In the genomic region with DNA sequence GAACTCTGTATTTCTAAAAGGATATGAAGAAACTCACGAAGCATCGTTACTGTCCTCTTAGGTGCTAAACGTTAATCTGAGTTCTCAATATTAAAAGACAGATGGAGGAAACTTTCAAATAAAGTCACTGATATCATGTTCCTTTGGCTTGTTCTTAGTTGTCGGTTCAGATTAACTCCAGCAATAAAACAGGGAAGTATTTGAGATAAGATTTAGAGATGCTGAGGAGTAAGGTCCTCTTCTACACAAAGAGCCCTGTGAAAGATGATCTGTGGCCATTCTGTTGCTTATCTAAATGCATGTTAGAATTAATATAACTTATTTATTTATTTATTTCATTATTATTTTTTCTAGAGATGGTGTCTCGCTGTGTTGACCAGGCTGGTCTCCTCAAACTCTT, we compare ENCODE assay signal across 21 cellular contexts. TPM values are rescaled to one million over a fixed set of nuclear protein-coding genes. Genes with fewer than 3 reads are reported as not detected.
DNase-seq lines count a peak whose midpoint lies in the region; ATAC-seq, FAIRE-seq and TF ChIP-seq lines count a peak whose summit lies in the region.
"Had no signal": no experiment of that assay in that cellular context is flagged by ENCODE, and none has a peak within 500 bp of the region (broad histone marks: within the 10 kb centered on the region; RNA-seq: fewer than 3 reads in every experiment).

No MANE protein-coding gene starts in this region.

- peaks cover 97% of the 10 kb centered on the region for H3K79me2 ChIP-seq in SU-DHL-6 (ENCODE audit: insufficient read depth, low read length)

- H3K4me2 ChIP-seq in SU-DHL-6 (ENCODE audit: low read depth, low read length, poor library complexity, severe bottlenecking): peak overlapping the region; percentile 68
- H3K4me2 ChIP-seq: GM23338 had no signal

- TF ChIP-seq CTCF in left ventricle myocardium inferior (IDR thresholded peaks at IDR 0.05; ENCODE audit: borderline replicate concordance): no peak
- no peak for TF ChIP-seq CTCF in heart left ventricle (IDR thresholded peaks at IDR 0.05)
- TF ChIP-seq CTCF in SU-DHL-6 (IDR thresholded peaks at IDR 0.05; ENCODE audit: insufficient read depth, low read length, poor library complexity, severe bottlenecking): no peak

- no peak overlapping the region for H2AFZ ChIP-seq in SU-DHL-6 (ENCODE audit: low read depth, low read length, severe bottlenecking)
- H2AFZ ChIP-seq: GM23338 had no signal

- TF ChIP-seq POLR2A in heart left ventricle (IDR thresholded peaks at IDR 0.05) (no peak), GM12892 (IDR thresholded peaks at IDR 0.05; ENCODE audit: low read depth, low read length) (no peak)

- ATAC-seq in heart left ventricle: no peak
- ATAC-seq: CD8-positive, alpha-beta T cell; GM23338; HCT116; HepG2 had no signal

- H3K4me1 ChIP-seq in left ventricle myocardium inferior (peaks cover 92% of the 10 kb centered on the region), heart left ventricle (peaks cover 0 to 86% (median 64%) of the 10 kb centered on the region in 12 donors), small intestine (ENCODE audit: control insufficient read depth in 2 of 2, insufficient read depth in 1 of 2, low read depth in 1 of 2, low read length in 1 of 2) (peaks cover 11 to 21% of the 10 kb centered on the region in 2 donors)

- peaks cover 21% of the 10 kb centered on the region; the same call in 1 of the 2 replicates for H4K20me1 ChIP-seq in SU-DHL-6 (ENCODE audit: low read depth, low read length)

- no peaks in the 10 kb centered on the region for H3K27me3 Mint-ChIP-seq in activated T-helper 2 cell treated with anti-CD3 and anti-CD28 coated beads, Interferon-gamma antibody, Interleukin-2, Interleukin-4, amounts not matched to agents 10 μg/mL and 5 μg/mL and 100 μg/mL, durations not matched to agents 14 hours and 24 hours and 36 hours (ENCODE audit: low read depth)
- H3K27me3 Mint-ChIP-seq: IgD-negative memory B cell had no signal

- DNase-seq in left ventricle myocardium inferior (no peak), heart left ventricle (no peak), GM12892 (ENCODE audit: insufficient read length) (no peak), small intestine (peak; percentile 70), DMS53 treated with DMSO at 0.1 percent for 48 hours (lab: John Stamatoyannopoulos, UW; ENCODE audit: unreplicated experiment) (no peak), NCI-H1694 (lab: John Stamatoyannopoulos, UW) (no peak)
- no peak for DNase-seq in activated T-helper 2 cell treated with anti-CD3 and anti-CD28 coated beads, Interferon-gamma antibody, Interleukin-2, Interleukin-4, amounts not matched to agents 10 μg/mL and 5 μg/mL and 100 μg/mL, durations not matched to agents 14 hours and 24 hours and 36 hours (ENCODE audit: low spot score)
- DNase-seq: ACHN; Calu3; CD8-positive, alpha-beta T cell; DMS79; GDM1; KBM-7 had no signal

- H3K9me2 ChIP-seq in SU-DHL-6 (replicated peaks; ENCODE audit: insufficient read depth, low read length): no peaks in the 10 kb centered on the region

- no peaks in the 10 kb centered on the region for H3K9me3 Mint-ChIP-seq in activated T-helper 2 cell treated with anti-CD3 and anti-CD28 coated beads, Interferon-gamma antibody, Interleukin-2, Interleukin-4, amounts not matched to agents 10 μg/mL and 5 μg/mL and 100 μg/mL, durations not matched to agents 14 hours and 24 hours and 36 hours
- H3K9me3 Mint-ChIP-seq: CD8-positive, alpha-beta T cell; GM23338; IgD-negative memory B cell had no signal

- 65 to 71% (median 68%) methylated on average over 5 of the region's 5 CpGs for whole genome bisulfite sequencing in heart left ventricle, 4 donors
- WGBS in small intestine, 3 donors: 26 to 70% (median 37%) methylated on average over 5 of the region's 5 CpGs

- H3K36me3 ChIP-seq in left ventricle myocardium inferior (no peaks in the 10 kb centered on the region), heart left ventricle (peaks cover 0 to 5% (median 0%) of the 10 kb centered on the region in 9 donors), SU-DHL-6 (ENCODE audit: low read length) (no peaks in the 10 kb centered on the region), small intestine (ENCODE audit: control insufficient read depth in 2 of 2, insufficient read depth in 2 of 2, low read length in 2 of 2) (no peaks in the 10 kb centered on the region)

- FAIRE-seq in GM12892 (lab: Jason Lieb, UNC) (peak; percentile 24), small intestine (lab: Jason Lieb, UNC) (no peak)
- FAIRE-seq: A204.1, H54, HepG2 had no signal

- peaks cover 77% of the 10 kb centered on the region for H3F3A ChIP-seq in SU-DHL-6 (ENCODE audit: insufficient read depth)

- peaks cover 37% of the 10 kb centered on the region for H3K4me1 Mint-ChIP-seq in activated T-helper 2 cell treated with anti-CD3 and anti-CD28 coated beads, Interferon-gamma antibody, Interleukin-2, Interleukin-4, amounts not matched to agents 10 μg/mL and 5 μg/mL and 100 μg/mL, durations not matched to agents 14 hours and 24 hours and 36 hours (ENCODE audit: low read depth)

- H3K36me3 Mint-ChIP-seq in activated T-helper 2 cell treated with anti-CD3 and anti-CD28 coated beads, Interferon-gamma antibody, Interleukin-2, Interleukin-4, amounts not matched to agents 10 μg/mL and 5 μg/mL and 100 μg/mL, durations not matched to agents 14 hours and 24 hours and 36 hours (ENCODE audit: low read depth): no peaks in the 10 kb centered on the region
- H3K36me3 Mint-ChIP-seq: CD14-positive monocyte; CD8-positive, alpha-beta T cell had no signal

- peak overlapping the region; percentile 48 for H3K27ac ChIP-seq in left ventricle myocardium inferior (replicated peaks)
- H3K27ac ChIP-seq in heart left ventricle: no peak overlapping the region
- peak overlapping the region; percentile 72 for H3K27ac ChIP-seq in SU-DHL-6 (ENCODE audit: low read depth, low read length)
- H3K27ac ChIP-seq in small intestine (ENCODE audit: low read depth in 1 of 2, low read length in 1 of 2): no peak overlapping the region

- no peaks in the 10 kb centered on the region for H3K27me3 ChIP-seq in left ventricle myocardium inferior (ENCODE audit: low read depth)
- no peaks in the 10 kb centered on the region for H3K27me3 ChIP-seq in heart left ventricle
- no peaks in the 10 kb centered on the region for H3K27me3 ChIP-seq in SU-DHL-6 (ENCODE audit: low read length)
- H3K27me3 ChIP-seq in small intestine (ENCODE audit: control insufficient read depth in 2 of 2, insufficient read depth in 2 of 2, low read length in 2 of 2): no peaks in the 10 kb centered on the region

- H3K4me3 Mint-ChIP-seq in activated T-helper 2 cell treated with anti-CD3 and anti-CD28 coated beads, Interferon-gamma antibody, Interleukin-2, Interleukin-4, amounts not matched to agents 10 μg/mL and 5 μg/mL and 100 μg/mL, durations not matched to agents 14 hours and 24 hours and 36 hours (ENCODE audit: low read depth): no peak overlapping the region
- H3K4me3 Mint-ChIP-seq: CD14-positive monocyte; CD8-positive, alpha-beta T cell; GM23338 had no signal

- H3K4me3 ChIP-seq in left ventricle myocardium inferior: no peak overlapping the region
- no peak overlapping the region for H3K4me3 ChIP-seq in heart left ventricle
- no peak overlapping the region for H3K4me3 ChIP-seq in SU-DHL-6 (ENCODE audit: insufficient read depth, low read length, poor library complexity, severe bottlenecking)
- no peak overlapping the region for H3K4me3 ChIP-seq in small intestine (ENCODE audit: low read depth in 1 of 2, low read length in 2 of 2)
- H3K4me3 ChIP-seq: GM23338 had no signal

- intact Hi-C loops in left ventricle myocardium inferior (cut with micrococcal nuclease): no loop called here
- intact Hi-C loops in heart left ventricle (cut with DNase I): loop anchor here in 1 of 10 donors (10.0 kb wide), 1 partner anchor 75 kb away; no protein-coding TSS in a partner anchor
- intact Hi-C loops in activated T-helper 2 cell treated with anti-CD3 and anti-CD28 coated beads, Interferon-gamma antibody, Interleukin-2, Interleukin-4, amounts not matched to agents 10 μg/mL and 5 μg/mL and 100 μg/mL, durations not matched to agents 14 hours and 24 hours and 36 hours (cut with micrococcal nuclease): loop anchor here (1.0 kb wide), 1 partner anchor 18 kb away; no protein-coding TSS in a partner anchor

- no peak overlapping the region for H3K9ac ChIP-seq in SU-DHL-6 (ENCODE audit: low read length)

- H3K9me3 ChIP-seq in left ventricle myocardium inferior (replicated peaks) (no peaks in the 10 kb centered on the region), heart left ventricle (no peaks in the 10 kb centered on the region), SU-DHL-6 (ENCODE audit: insufficient read depth, low read length) (no peaks in the 10 kb centered on the region), small intestine (ENCODE audit: control insufficient read depth, low read depth) (no peaks in the 10 kb centered on the region)

- no peak overlapping the region for H3K27ac Mint-ChIP-seq in activated T-helper 2 cell treated with anti-CD3 and anti-CD28 coated beads, Interferon-gamma antibody, Interleukin-2, Interleukin-4, amounts not matched to agents 10 μg/mL and 5 μg/mL and 100 μg/mL, durations not matched to agents 14 hours and 24 hours and 36 hours
- H3K27ac Mint-ChIP-seq: CD14-positive monocyte; CD8-positive, alpha-beta T cell; GM23338 had no signal

RNA-seq across cellular contexts. Expression of a gene that starts 19.2 kb away (rescaled TPM):
- 331 TPM for total RNA-seq in left ventricle myocardium inferior
- total RNA-seq in heart left ventricle: 100 to 1,000 TPM; 259 to 598 (median 357) TPM
- polyA plus RNA-seq in heart left ventricle: 100 to 1,000 TPM; 124 to 169 TPM
- polyA plus RNA-seq in GM12892 (2012; ENCODE audit: missing spikeins): 49.4 TPM
- polyA plus RNA-seq in small intestine: 10 to 100 TPM; 39.4 to 71.6 (median 58.9) TPM
- total RNA-seq in activated T-helper 2 cell treated with anti-CD3 and anti-CD28 coated beads, Interferon-gamma antibody, Interleukin-2, Interleukin-4, amounts not matched to agents 10 μg/mL and 5 μg/mL and 100 μg/mL, durations not matched to agents 14 hours and 24 hours and 36 hours: 92.1 and 107 TPM in 2 replicates

Comparison
In these comparisons a context has a peak if more than half of its experiments do, and no peak if none do; other contexts are left out.
1. H3K27ac ChIP-seq: peak in left ventricle myocardium inferior (single experiment) and SU-DHL-6 (single experiment); none in heart left ventricle (0 of 12) and small intestine (0 of 2).